9 cellular contexts compared by ENCODE assay signal in the genomic region with DNA sequence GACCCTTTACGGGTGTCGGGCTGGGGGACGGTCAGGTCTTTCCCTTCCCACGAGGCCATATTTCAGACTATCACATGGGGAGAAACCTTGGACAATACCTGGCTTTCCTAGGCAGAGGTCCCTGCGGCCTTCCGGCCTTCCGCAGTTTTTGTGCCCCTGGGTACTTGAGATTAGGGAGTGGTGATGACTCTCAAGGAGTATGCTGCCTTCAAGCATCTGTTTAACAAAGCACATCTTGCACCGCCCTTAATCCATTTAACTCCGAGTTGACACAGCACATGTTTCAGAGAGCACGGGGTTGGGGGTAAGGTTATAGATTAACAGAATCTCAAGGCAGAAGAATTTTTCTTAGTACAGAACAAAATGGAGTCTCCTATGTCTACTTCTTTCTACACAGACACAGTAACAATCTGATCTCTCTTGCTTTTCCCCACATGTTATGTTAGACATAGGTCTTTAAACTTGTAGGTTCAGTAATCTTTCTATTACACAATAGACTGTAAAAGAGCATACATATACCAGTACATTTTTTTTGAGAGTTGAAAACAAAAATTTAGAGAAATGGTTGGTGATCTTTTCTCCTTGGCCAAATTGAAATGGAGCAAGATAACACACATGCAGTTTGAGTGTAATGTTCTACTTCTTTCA. TPM values are rescaled to one million over a fixed set of nuclear protein-coding genes. Genes with fewer than 3 reads are reported as not detected.
DNase-seq lines count a peak whose midpoint lies in the region; ATAC-seq and TF ChIP-seq lines count a peak whose summit lies in the region.
"Not testable (repeated sequence)": the region's sequence is repeated elsewhere in the genome, so short reads cannot be mapped to it uniquely, and the experiment has no call there.
"Had no signal": no experiment of that assay in that cellular context is flagged by ENCODE, and none has a peak within 500 bp of the region (broad histone marks: within the 10 kb centered on the region; RNA-seq: fewer than 3 reads in every experiment).

No MANE protein-coding gene starts in this region.

- not testable (repeated sequence) for H3K27ac ChIP-seq in SK-N-MC; trophoblast cell (ENCODE audit: low read depth, low read length)
- H3K27ac ChIP-seq in lower lobe of right lung: peak overlapping the region; percentile 24

- not testable (repeated sequence) for H2BK5ac ChIP-seq in trophoblast cell (ENCODE audit: low read depth, low read length, poor library complexity)

- H3K4ac ChIP-seq in trophoblast cell (ENCODE audit: low read depth, low read length): not testable (repeated sequence)

- DNase-seq in Calu3: peak; percentile 25
- DNase-seq in HK-2 (ENCODE audit: unreplicated experiment): peak; percentile 29
- DNase-seq in NCI-H524 (lab: John Stamatoyannopoulos, UW): peak; percentile 31 to 75
- DNase-seq in SK-N-MC (ENCODE audit: low read depth, low spot score): not testable (repeated sequence)
- peak; percentile 26 for DNase-seq in glutamatergic neuron
- DNase-seq in lower lobe of right lung: peak; percentile 70
- DNase-seq in trophoblast cell: peak; percentile 24 to 55

- H4K12ac ChIP-seq in trophoblast cell (ENCODE audit: low read depth, low read length): not testable (repeated sequence)

- H3K79me1 ChIP-seq in trophoblast cell (ENCODE audit: low read length): not testable (repeated sequence)

- H2BK120ac ChIP-seq in trophoblast cell (ENCODE audit: insufficient read depth, low read length, poor library complexity): not testable (repeated sequence)

- not testable (repeated sequence) for H3K79me2 ChIP-seq in trophoblast cell (ENCODE audit: control insufficient read depth, insufficient read depth, low read length, poor library complexity)

- H3K4me3 ChIP-seq in SK-N-MC; lower lobe of right lung; trophoblast cell (ENCODE audit: low read depth, low read length): not testable (repeated sequence)

- intact Hi-C loops in Calu3 (cut with micrococcal nuclease; ENCODE audit: unreplicated experiment): loop anchor here (10.0 kb wide), 1 partner anchor 209 kb away; no protein-coding TSS in a partner anchor
- intact Hi-C loops in lower lobe of right lung (cut with DNase I): not testable (repeated sequence)

- H3K9me3 ChIP-seq in SK-N-MC (ENCODE audit: low read depth, low read length); lower lobe of right lung; trophoblast cell (ENCODE audit: insufficient read depth, low read depth, low read length): not testable (repeated sequence)

- not testable (repeated sequence) for H2AK5ac ChIP-seq in trophoblast cell (ENCODE audit: low read length)

- no CpG with 5 or more reads among the region's 10 CpGs for WGBS in trophoblast cell (ENCODE audit: extremely low coverage, insufficient coverage, insufficient read length)

- H3K9ac ChIP-seq in SK-N-MC (ENCODE audit: insufficient read length): peak overlapping the region; percentile 8
- not testable (repeated sequence) for H3K9ac ChIP-seq in trophoblast cell (ENCODE audit: low read length)

- H4K91ac ChIP-seq in trophoblast cell (ENCODE audit: low read depth, low read length): not testable (repeated sequence)

- H3K9me3 Mint-ChIP-seq in Calu3 (ENCODE audit: low read depth, unreplicated experiment): not testable (repeated sequence)
- peaks cover 21% of the 10 kb centered on the region for H3K9me3 Mint-ChIP-seq in glutamatergic neuron (ENCODE audit: unreplicated experiment)

- H3K36me3 ChIP-seq in SK-N-MC (ENCODE audit: insufficient read depth, low read length) (peaks cover 47% of the 10 kb centered on the region), lower lobe of right lung (peaks cover 36% of the 10 kb centered on the region), trophoblast cell (ENCODE audit: control insufficient read depth in 1 of 2, insufficient read depth in 2 of 2, low read length in 2 of 2) (peaks cover 13 to 15% of the 10 kb centered on the region in 2 experiments)

- not testable (repeated sequence) for H3K23ac ChIP-seq in trophoblast cell (ENCODE audit: low read length)

- not testable (repeated sequence) for H3K4me2 ChIP-seq in trophoblast cell (ENCODE audit: low read length)

- H3K4me1 ChIP-seq in lower lobe of right lung: peaks cover 43% of the 10 kb centered on the region
- not testable (repeated sequence) for H3K4me1 ChIP-seq in trophoblast cell (ENCODE audit: control insufficient read depth in 1 of 2, insufficient read depth in 2 of 2, low read length in 2 of 2)

- CTCF ChIA-PET in Calu3 (lab: Charles Lee): not testable (repeated sequence)

- BruUV-seq in Calu3 (replicated peaks; lab: Mats Ljungman, UMichigan): not testable (repeated sequence)

- not testable (repeated sequence) for H3K27ac Mint-ChIP-seq in Calu3 (ENCODE audit: unreplicated experiment)
- H3K27ac Mint-ChIP-seq in glutamatergic neuron (ENCODE audit: unreplicated experiment): peak overlapping the region; percentile 88

- ATAC-seq in lower lobe of right lung: not testable (repeated sequence)

- H3K18ac ChIP-seq in trophoblast cell (ENCODE audit: low read length): not testable (repeated sequence)

- H3K4me3 Mint-ChIP-seq in Calu3 (ENCODE audit: low read depth, unreplicated experiment): not testable (repeated sequence)
- peak overlapping the region; percentile 77 for H3K4me3 Mint-ChIP-seq in glutamatergic neuron (ENCODE audit: unreplicated experiment)

- not testable (repeated sequence) for H2BK12ac ChIP-seq in trophoblast cell (ENCODE audit: low read length)

- H3K14ac ChIP-seq in trophoblast cell (ENCODE audit: low read length): not testable (repeated sequence)

- not testable (repeated sequence) for H2AFZ ChIP-seq in trophoblast cell (ENCODE audit: insufficient read depth, low read length, poor library complexity)

- peaks cover 20% of the 10 kb centered on the region for H3K36me3 Mint-ChIP-seq in Calu3 (ENCODE audit: insufficient read depth, unreplicated experiment)
- H3K36me3 Mint-ChIP-seq in glutamatergic neuron (ENCODE audit: unreplicated experiment): not testable (repeated sequence)

- H3K27me3 Mint-ChIP-seq in Calu3 (ENCODE audit: unreplicated experiment): not testable (repeated sequence)
- peaks cover 12% of the 10 kb centered on the region for H3K27me3 Mint-ChIP-seq in glutamatergic neuron (ENCODE audit: unreplicated experiment)

- not testable (repeated sequence) for H4K8ac ChIP-seq in trophoblast cell (ENCODE audit: low read depth, low read length)

- not testable (repeated sequence) for H3K27me3 ChIP-seq in lower lobe of right lung (ENCODE audit: low read depth); trophoblast cell (ENCODE audit: insufficient read depth, low read length)

- not testable (repeated sequence) for TF ChIP-seq CTCF in Calu3 (IDR thresholded peaks at IDR 0.05; ENCODE audit: unreplicated experiment); glutamatergic neuron (IDR thresholded peaks at IDR 0.05; ENCODE audit: partially characterized antibody, unreplicated experiment); lower lobe of right lung (IDR thresholded peaks at IDR 0.05)

- not testable (repeated sequence) for H3K4me1 Mint-ChIP-seq in Calu3 (ENCODE audit: low read depth, unreplicated experiment)
- peaks cover 25% of the 10 kb centered on the region for H3K4me1 Mint-ChIP-seq in glutamatergic neuron (ENCODE audit: low read depth, unreplicated experiment)

RNA-seq across cellular contexts. Expression of gene RMND1, which starts 3.9 kb away (rescaled TPM):
- total RNA-seq in Calu3 (2022) (13.2 and 15.5 TPM in 2 replicates), glutamatergic neuron (ENCODE audit: unreplicated experiment) (67.0 TPM), lower lobe of right lung (19.5 TPM)
- polyA plus RNA-seq in trophoblast cell (2013): 19.0 and 19.2 TPM in 2 replicates

RNA-seq across cellular contexts. Expression of gene CCDC170, which starts 37.9 kb away (rescaled TPM):
- total RNA-seq in Calu3 (2022) (0.26 TPM in 1 of 2 replicates, not detected in the other), glutamatergic neuron (ENCODE audit: unreplicated experiment) (not detected), lower lobe of right lung (5.4 TPM)
- polyA plus RNA-seq in trophoblast cell (2013): 0.10 and 0.19 TPM in 2 replicates
- total RNA-seq: G401, MCF 10A had no signal
